In the genomic region with DNA sequence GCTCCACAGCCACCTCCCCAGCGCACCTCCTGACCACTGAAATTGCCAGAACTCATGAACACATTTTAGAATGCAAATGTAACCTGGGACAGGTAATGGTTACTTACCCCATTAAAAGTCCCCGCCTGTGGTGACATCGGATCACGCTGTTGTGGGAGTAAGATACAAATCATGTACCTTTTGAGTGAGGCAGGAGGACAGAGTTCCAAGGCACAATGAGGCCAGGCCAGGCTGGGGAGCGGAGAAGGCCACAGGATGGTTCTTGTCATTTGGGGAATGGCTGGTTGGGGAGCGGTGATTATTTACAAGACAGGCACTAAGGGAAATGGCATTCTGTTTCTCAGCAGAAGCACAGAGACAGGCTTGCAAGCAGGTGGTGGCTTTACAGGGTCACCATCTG, we compare ENCODE assay signal across 30 cellular contexts.
"Had no signal": no experiment of that assay in that cellular context is flagged by ENCODE, and none has a peak within 500 bp of the region (broad histone marks: within the 10 kb centered on the region; RNA-seq: fewer than 3 reads in every experiment).

No MANE protein-coding gene starts in this region.

- H3K36me3 ChIP-seq: ascending aorta, breast epithelium, cardiac muscle cell, WERI-Rb-1 had no signal

- H3K4me3 ChIP-seq: ascending aorta, breast epithelium, cardiac muscle cell, coronary artery, dorsolateral prefrontal cortex had no signal

- H3K4me1 Mint-ChIP-seq: activated B cell treated with CpG ODN at 0.5 μM for 24 hours; activated CD4-positive, alpha-beta memory T cell treated with anti-CD3 and anti-CD28 coated beads, Interleukin-2, amount 10 ng/mL, durations not matched to agents 7 days and 5 days; activated CD4-positive, alpha-beta T cell treated with anti-CD3 and anti-CD28 coated beads, Interleukin-2, amount 10 ng/mL, durations not matched to agents 24 days and 14 days; activated naive CD4-positive, alpha-beta T cell treated with anti-CD3 and anti-CD28 coated beads, Interleukin-2, amount 10 ng/mL, durations not matched to agents 7 days and 5 days; activated naive CD8-positive, alpha-beta T cell treated with anti-CD3 and anti-CD28 coated beads, Interleukin-2, amount 10 ng/mL, durations not matched to agents 7 days and 5 days; brain; endodermal cell; T-helper 17 cell had no signal

- H3K27me3 Mint-ChIP-seq: activated B cell treated with CpG ODN at 0.5 μM for 24 hours; activated CD4-positive, alpha-beta memory T cell treated with anti-CD3 and anti-CD28 coated beads, Interleukin-2, amount 10 ng/mL, durations not matched to agents 7 days and 5 days; activated CD4-positive, alpha-beta T cell treated with anti-CD3 and anti-CD28 coated beads, Interleukin-2, amount 10 ng/mL, durations not matched to agents 24 days and 14 days; activated naive CD4-positive, alpha-beta T cell treated with anti-CD3 and anti-CD28 coated beads, Interleukin-2, amount 10 ng/mL, durations not matched to agents 7 days and 5 days; activated naive CD8-positive, alpha-beta T cell treated with anti-CD3 and anti-CD28 coated beads, Interleukin-2, amount 10 ng/mL, durations not matched to agents 7 days and 5 days; activated T-cell treated with anti-CD3 and anti-CD28 coated beads, Interleukin-2, amount 50 U/mL, for 24 hours; dendritic cell treated with granulocyte-macrophage colony-stimulating factor and Interleukin-4, amounts not matched to agents 40 ng/mL and 50 ng/mL, for 4 days; T-helper 17 cell had no signal

- H3K4me3 Mint-ChIP-seq: activated B cell treated with CpG ODN at 0.5 μM for 24 hours; activated CD4-positive, alpha-beta memory T cell treated with anti-CD3 and anti-CD28 coated beads, Interleukin-2, amount 10 ng/mL, durations not matched to agents 7 days and 5 days; activated CD4-positive, alpha-beta T cell treated with anti-CD3 and anti-CD28 coated beads, Interleukin-2, amount 10 ng/mL, durations not matched to agents 24 days and 14 days; activated naive CD4-positive, alpha-beta T cell treated with anti-CD3 and anti-CD28 coated beads, Interleukin-2, amount 10 ng/mL, durations not matched to agents 7 days and 5 days; activated naive CD8-positive, alpha-beta T cell treated with anti-CD3 and anti-CD28 coated beads, Interleukin-2, amount 10 ng/mL, durations not matched to agents 7 days and 5 days; activated T-cell treated with anti-CD3 and anti-CD28 coated beads, Interleukin-2, amount 50 U/mL, for 24 hours; activated T-cell treated with anti-CD3 and anti-CD28 coated beads, Interleukin-2, amount 50 U/mL, for 72 hours; brain; dendritic cell treated with granulocyte-macrophage colony-stimulating factor and Interleukin-4, amounts not matched to agents 40 ng/mL and 50 ng/mL, for 4 days; endodermal cell; T-helper 17 cell; T-helper 2 cell treated with Interferon-gamma antibody and Interleukin-4, amounts not matched to agents 5 μg/mL and 100 μg/mL, for 36 hours had no signal

- H3K36me3 Mint-ChIP-seq: activated naive CD4-positive, alpha-beta T cell treated with anti-CD3 and anti-CD28 coated beads, Interleukin-2, amount 10 ng/mL, durations not matched to agents 7 days and 5 days; activated naive CD4-positive, alpha-beta T cell treated with anti-CD3 and anti-CD28 coated beads, Interleukin-2, amount 50 U/mL, for 72 hours; activated naive CD8-positive, alpha-beta T cell treated with anti-CD3 and anti-CD28 coated beads, Interleukin-2, amount 10 ng/mL, durations not matched to agents 7 days and 5 days; brain had no signal

- H3K27me3 ChIP-seq: ascending aorta, breast epithelium, cardiac muscle cell had no signal

- H3K27ac ChIP-seq: ascending aorta, breast epithelium, cardiac muscle cell, coronary artery, dorsolateral prefrontal cortex, WERI-Rb-1 had no signal

- DNase-seq: activated B cell treated with CpG ODN at 0.5 μM for 24 hours; activated CD4-positive, alpha-beta memory T cell treated with anti-CD3 and anti-CD28 coated beads, Interleukin-2, amount 10 ng/mL, durations not matched to agents 7 days and 5 days; activated CD4-positive, alpha-beta T cell treated with anti-CD3 and anti-CD28 coated beads, Interleukin-2, amount 10 ng/mL, durations not matched to agents 24 days and 14 days; activated CD8-positive, alpha-beta memory T cell treated with anti-CD3 and anti-CD28 coated beads, Interleukin-2, amount 50 U/mL, for 48 hours; activated gamma-delta T cell; activated naive CD4-positive, alpha-beta T cell; activated naive CD4-positive, alpha-beta T cell treated with anti-CD3 and anti-CD28 coated beads, Interleukin-2, amount 10 ng/mL, durations not matched to agents 7 days and 5 days; activated naive CD8-positive, alpha-beta T cell treated with anti-CD3 and anti-CD28 coated beads, Interleukin-2, amount 10 ng/mL, durations not matched to agents 7 days and 5 days; activated T-cell treated with anti-CD3 and anti-CD28 coated beads for 4 hours; activated T-cell treated with anti-CD3 and anti-CD28 coated beads, Interleukin-2, amount 50 U/mL, for 24 hours; activated T-cell treated with anti-CD3 and anti-CD28 coated beads, Interleukin-2, amount 50 U/mL, for 72 hours; central memory CD4-positive, alpha-beta T cell; dorsolateral prefrontal cortex; effector memory CD4-positive, alpha-beta T cell; endodermal cell; foreskin fibroblast; head of caudate nucleus; T-helper 17 cell; T1000; WERI-Rb-1 had no signal

- ATAC-seq: activated CD4-positive, CD25-positive, alpha-beta regulatory T cell treated with anti-CD3 and anti-CD28 coated beads, Interleukin-2, amount 50 U/mL, for 24 hours; activated naive CD4-positive, alpha-beta T cell treated with anti-CD3 and anti-CD28 coated beads, Interleukin-2, amount 50 U/mL, for 72 hours; activated T-cell treated with anti-CD3 and anti-CD28 coated beads, Interleukin-2, amount 50 U/mL, for 72 hours; esophagus mucosa; T-helper 17 cell had no signal

- H3K27ac Mint-ChIP-seq: activated B cell treated with CpG ODN at 0.5 μM for 24 hours; activated CD4-positive, alpha-beta memory T cell treated with anti-CD3 and anti-CD28 coated beads, Interleukin-2, amount 10 ng/mL, durations not matched to agents 7 days and 5 days; activated CD4-positive, alpha-beta T cell treated with anti-CD3 and anti-CD28 coated beads, Interleukin-2, amount 10 ng/mL, durations not matched to agents 24 days and 14 days; activated naive CD4-positive, alpha-beta T cell treated with anti-CD3 and anti-CD28 coated beads, Interleukin-2, amount 10 ng/mL, durations not matched to agents 7 days and 5 days; activated naive CD4-positive, alpha-beta T cell treated with anti-CD3 and anti-CD28 coated beads, Interleukin-2, amount 50 U/mL, for 72 hours; activated naive CD8-positive, alpha-beta T cell treated with anti-CD3 and anti-CD28 coated beads, Interleukin-2, amount 10 ng/mL, durations not matched to agents 7 days and 5 days; activated T-cell treated with anti-CD3 and anti-CD28 coated beads, Interleukin-2, amount 50 U/mL, for 24 hours; activated T-cell treated with anti-CD3 and anti-CD28 coated beads, Interleukin-2, amount 50 U/mL, for 72 hours; brain; dendritic cell treated with granulocyte-macrophage colony-stimulating factor and Interleukin-4, amounts not matched to agents 40 ng/mL and 50 ng/mL, for 4 days; endodermal cell; T-helper 17 cell; T-helper 2 cell treated with Interferon-gamma antibody and Interleukin-4, amounts not matched to agents 5 μg/mL and 100 μg/mL, for 36 hours had no signal

- H3K9me3 Mint-ChIP-seq: activated CD4-positive, alpha-beta T cell treated with anti-CD3 and anti-CD28 coated beads, Interleukin-2, amount 10 ng/mL, durations not matched to agents 24 days and 14 days had no signal

- H3K4me1 ChIP-seq: ascending aorta, breast epithelium had no signal

- H3K9me3 ChIP-seq: ascending aorta, breast epithelium had no signal
